ENCODE assay signal across 1 cellular context in the genomic region with DNA sequence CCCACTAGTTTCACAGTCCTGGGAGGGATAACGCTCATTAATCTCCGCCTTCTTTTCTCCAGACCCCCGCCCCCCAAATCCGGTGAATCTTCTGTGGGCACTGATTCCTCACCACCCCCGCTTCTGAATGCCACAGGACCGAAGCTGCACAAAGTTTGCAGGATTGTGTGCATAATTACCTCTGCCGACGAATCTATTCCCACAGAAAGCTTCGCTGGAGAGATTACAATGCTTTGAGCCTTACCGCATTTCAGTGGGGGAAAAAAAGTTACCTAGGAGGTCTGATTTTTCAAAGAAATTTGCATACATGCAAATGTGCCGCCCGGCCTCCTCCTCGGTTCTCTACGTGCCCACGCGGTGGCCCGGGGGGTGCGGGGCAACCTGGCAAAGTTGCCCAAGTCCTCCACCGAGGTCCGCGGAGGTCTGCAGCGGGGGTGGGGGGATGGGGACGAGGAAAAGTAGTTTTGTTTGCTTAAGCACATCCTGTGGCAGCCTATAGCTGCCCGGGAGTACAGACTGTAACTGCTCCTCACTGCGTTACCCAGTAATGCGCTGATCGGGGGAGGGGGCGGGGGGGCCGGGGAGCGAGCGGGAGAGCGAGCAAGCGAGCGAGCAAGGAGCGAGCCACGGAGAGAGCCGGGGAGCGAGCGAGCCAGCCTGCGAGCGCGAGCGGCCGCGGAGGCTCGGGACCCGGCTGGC.
TF ChIP-seq lines count a peak whose summit lies in the region.

No MANE protein-coding gene starts in this region.

TF ChIP-seq in HepG2, 621 proteins besides CTCF, POLR2A, EP300 and RAD21 (continued from another document and continues in another):
- TF ChIP-seq UBTF (CRISPR knock-in tag; IDR thresholded peaks at IDR 0.05) (no peak; the same call in 1 of the 2 replicates), ZKSCAN5 (CRISPR knock-in tag; IDR thresholded peaks at IDR 0.05) (no peak), KDM5A (IDR thresholded peaks at IDR 0.05; ENCODE audit: borderline replicate concordance, low read length) (peak; percentile 60; the same call in 1 of the 2 replicates), ZNF331 (CRISPR knock-in tag; IDR thresholded peaks at IDR 0.05) (0 out of 2 replicates have a peak, but pooled peaks have one; percentile 18), EEA1 (CRISPR knock-in tag; IDR thresholded peaks at IDR 0.05; ENCODE audit: borderline replicate concordance) (no peak), ZBTB20 (CRISPR knock-in tag; IDR thresholded peaks at IDR 0.05; ENCODE audit: borderline replicate concordance, low read depth) (no peak; the same call in 1 of the 2 replicates), MXD3 (CRISPR knock-in tag; IDR thresholded peaks at IDR 0.05) (no peak), ZNF747 (CRISPR knock-in tag; IDR thresholded peaks at IDR 0.05; ENCODE audit: borderline replicate concordance) (no peak), HDAC1 (CRISPR knock-in tag; IDR thresholded peaks at IDR 0.05) (peak; percentile 57), ZNF3 (CRISPR knock-in tag; IDR thresholded peaks at IDR 0.05) (no peak), WIZ (CRISPR knock-in tag; IDR thresholded peaks at IDR 0.05) (no peak), ZNF503 (CRISPR knock-in tag; IDR thresholded peaks at IDR 0.05) (no peak), ZMAT3 (CRISPR knock-in tag; conservative IDR thresholded peaks at IDR 0.05) (peak; percentile 72; the same call in 1 of the 2 replicates), ZNF33B (CRISPR knock-in tag; IDR thresholded peaks at IDR 0.05) (no peak), NKX3-1 (CRISPR knock-in tag; IDR thresholded peaks at IDR 0.05) (no peak), SIN3B (IDR thresholded peaks at IDR 0.05; ENCODE audit: low read length) (no peak), ADNP (CRISPR knock-in tag; IDR thresholded peaks at IDR 0.05) (no peak), TAF15 (IDR thresholded peaks at IDR 0.05; ENCODE audit: low read depth, low read length, poor library complexity, severe bottlenecking) (peak; percentile 55), POLR2AphosphoS5 (IDR thresholded peaks at IDR 0.05; ENCODE audit: low read depth, low read length) (no peak; the same call in 1 of the 2 replicates), ZNF224 (CRISPR knock-in tag; IDR thresholded peaks at IDR 0.05) (no peak), TAF1 (CRISPR knock-in tag; IDR thresholded peaks at IDR 0.05) (peak; percentile 38; the same call in 1 of the 2 replicates), ONECUT2 (CRISPR knock-in tag; IDR thresholded peaks at IDR 0.05) (no peak), ZNF773 (CRISPR knock-in tag; IDR thresholded peaks at IDR 0.05; ENCODE audit: borderline replicate concordance) (no peak), ZNF644 (CRISPR knock-in tag; IDR thresholded peaks at IDR 0.05; ENCODE audit: low read depth) (no peak), SMARCC2 (IDR thresholded peaks at IDR 0.05) (no peak), ELF3 (CRISPR knock-in tag; IDR thresholded peaks at IDR 0.05) (no peak), ZNF569 (CRISPR knock-in tag; IDR thresholded peaks at IDR 0.05; ENCODE audit: borderline replicate concordance) (no peak), SP2 (CRISPR knock-in tag; IDR thresholded peaks at IDR 0.05) (0 out of 2 replicates have a peak, but pooled peaks have one; percentile 8), MIER3 (CRISPR knock-in tag; IDR thresholded peaks at IDR 0.05; ENCODE audit: borderline replicate concordance) (no peak)
- TF ChIP-seq, protein P1, sequence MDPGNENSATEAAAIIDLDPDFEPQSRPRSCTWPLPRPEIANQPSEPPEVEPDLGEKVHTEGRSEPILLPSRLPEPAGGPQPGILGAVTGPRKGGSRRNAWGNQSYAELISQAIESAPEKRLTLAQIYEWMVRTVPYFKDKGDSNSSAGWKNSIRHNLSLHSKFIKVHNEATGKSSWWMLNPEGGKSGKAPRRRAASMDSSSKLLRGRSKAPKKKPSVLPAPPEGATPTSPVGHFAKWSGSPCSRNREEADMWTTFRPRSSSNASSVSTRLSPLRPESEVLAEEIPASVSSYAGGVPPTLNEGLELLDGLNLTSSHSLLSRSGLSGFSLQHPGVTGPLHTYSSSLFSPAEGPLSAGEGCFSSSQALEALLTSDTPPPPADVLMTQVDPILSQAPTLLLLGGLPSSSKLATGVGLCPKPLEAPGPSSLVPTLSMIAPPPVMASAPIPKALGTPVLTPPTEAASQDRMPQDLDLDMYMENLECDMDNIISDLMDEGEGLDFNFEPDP (CRISPR knock-in tag; conservative IDR thresholded peaks at IDR 0.05): no peak
- TF ChIP-seq, protein P2, sequence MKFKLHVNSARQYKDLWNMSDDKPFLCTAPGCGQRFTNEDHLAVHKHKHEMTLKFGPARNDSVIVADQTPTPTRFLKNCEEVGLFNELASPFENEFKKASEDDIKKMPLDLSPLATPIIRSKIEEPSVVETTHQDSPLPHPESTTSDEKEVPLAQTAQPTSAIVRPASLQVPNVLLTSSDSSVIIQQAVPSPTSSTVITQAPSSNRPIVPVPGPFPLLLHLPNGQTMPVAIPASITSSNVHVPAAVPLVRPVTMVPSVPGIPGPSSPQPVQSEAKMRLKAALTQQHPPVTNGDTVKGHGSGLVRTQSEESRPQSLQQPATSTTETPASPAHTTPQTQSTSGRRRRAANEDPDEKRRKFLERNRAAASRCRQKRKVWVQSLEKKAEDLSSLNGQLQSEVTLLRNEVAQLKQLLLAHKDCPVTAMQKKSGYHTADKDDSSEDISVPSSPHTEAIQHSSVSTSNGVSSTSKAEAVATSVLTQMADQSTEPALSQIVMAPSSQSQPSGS (CRISPR knock-in tag; IDR thresholded peaks at IDR 0.05): no peak
- TF ChIP-seq, protein P3, sequence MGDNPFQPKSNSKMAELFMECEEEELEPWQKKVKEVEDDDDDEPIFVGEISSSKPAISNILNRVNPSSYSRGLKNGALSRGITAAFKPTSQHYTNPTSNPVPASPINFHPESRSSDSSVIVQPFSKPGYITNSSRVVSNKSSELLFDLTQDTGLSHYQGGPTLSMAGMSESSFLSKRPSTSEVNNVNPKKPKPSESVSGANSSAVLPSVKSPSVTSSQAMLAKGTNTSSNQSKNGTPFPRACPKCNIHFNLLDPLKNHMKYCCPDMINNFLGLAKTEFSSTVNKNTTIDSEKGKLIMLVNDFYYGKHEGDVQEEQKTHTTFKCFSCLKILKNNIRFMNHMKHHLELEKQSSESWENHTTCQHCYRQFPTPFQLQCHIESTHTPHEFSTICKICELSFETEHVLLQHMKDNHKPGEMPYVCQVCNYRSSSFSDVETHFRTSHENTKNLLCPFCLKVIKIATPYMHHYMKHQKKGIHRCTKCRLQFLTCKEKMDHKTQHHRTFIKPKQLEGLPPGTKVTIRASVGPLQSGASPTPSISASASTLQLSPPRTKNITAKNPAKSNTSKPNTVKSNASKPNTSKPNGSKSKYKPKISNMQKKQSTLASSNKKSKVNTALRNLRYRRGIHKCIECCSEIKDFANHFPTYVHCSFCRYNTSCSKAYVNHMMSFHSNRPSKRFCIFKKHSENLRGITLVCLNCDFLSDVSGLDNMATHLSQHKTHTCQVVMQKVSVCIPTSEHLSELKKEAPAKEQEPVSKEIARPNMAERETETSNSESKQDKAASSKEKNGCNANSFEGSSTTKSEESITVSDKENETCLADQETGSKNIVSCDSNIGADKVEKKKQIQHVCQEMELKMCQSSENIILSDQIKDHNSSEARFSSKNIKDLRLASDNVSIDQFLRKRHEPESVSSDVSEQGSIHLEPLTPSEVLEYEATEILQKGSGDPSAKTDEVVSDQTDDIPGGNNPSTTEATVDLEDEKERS (CRISPR knock-in tag; IDR thresholded peaks at IDR 0.05): no peak
- TF ChIP-seq, protein P4, sequence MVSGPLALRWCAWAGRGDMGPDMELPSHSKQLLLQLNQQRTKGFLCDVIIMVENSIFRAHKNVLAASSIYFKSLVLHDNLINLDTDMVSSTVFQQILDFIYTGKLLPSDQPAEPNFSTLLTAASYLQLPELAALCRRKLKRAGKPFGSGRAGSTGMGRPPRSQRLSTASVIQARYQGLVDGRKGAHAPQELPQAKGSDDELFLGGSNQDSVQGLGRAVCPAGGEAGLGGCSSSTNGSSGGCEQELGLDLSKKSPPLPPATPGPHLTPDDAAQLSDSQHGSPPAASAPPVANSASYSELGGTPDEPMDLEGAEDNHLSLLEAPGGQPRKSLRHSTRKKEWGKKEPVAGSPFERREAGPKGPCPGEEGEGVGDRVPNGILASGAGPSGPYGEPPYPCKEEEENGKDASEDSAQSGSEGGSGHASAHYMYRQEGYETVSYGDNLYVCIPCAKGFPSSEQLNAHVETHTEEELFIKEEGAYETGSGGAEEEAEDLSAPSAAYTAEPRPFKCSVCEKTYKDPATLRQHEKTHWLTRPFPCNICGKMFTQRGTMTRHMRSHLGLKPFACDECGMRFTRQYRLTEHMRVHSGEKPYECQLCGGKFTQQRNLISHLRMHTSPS (CRISPR knock-in tag; IDR thresholded peaks at IDR 0.05; ENCODE audit: low read depth): peak; percentile 66
- TF ChIP-seq, protein P5, sequence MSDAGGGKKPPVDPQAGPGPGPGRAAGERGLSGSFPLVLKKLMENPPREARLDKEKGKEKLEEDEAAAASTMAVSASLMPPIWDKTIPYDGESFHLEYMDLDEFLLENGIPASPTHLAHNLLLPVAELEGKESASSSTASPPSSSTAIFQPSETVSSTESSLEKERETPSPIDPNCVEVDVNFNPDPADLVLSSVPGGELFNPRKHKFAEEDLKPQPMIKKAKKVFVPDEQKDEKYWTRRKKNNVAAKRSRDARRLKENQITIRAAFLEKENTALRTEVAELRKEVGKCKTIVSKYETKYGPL (CRISPR knock-in tag; IDR thresholded peaks at IDR 0.05): no peak
- TF ChIP-seq, protein P6, sequence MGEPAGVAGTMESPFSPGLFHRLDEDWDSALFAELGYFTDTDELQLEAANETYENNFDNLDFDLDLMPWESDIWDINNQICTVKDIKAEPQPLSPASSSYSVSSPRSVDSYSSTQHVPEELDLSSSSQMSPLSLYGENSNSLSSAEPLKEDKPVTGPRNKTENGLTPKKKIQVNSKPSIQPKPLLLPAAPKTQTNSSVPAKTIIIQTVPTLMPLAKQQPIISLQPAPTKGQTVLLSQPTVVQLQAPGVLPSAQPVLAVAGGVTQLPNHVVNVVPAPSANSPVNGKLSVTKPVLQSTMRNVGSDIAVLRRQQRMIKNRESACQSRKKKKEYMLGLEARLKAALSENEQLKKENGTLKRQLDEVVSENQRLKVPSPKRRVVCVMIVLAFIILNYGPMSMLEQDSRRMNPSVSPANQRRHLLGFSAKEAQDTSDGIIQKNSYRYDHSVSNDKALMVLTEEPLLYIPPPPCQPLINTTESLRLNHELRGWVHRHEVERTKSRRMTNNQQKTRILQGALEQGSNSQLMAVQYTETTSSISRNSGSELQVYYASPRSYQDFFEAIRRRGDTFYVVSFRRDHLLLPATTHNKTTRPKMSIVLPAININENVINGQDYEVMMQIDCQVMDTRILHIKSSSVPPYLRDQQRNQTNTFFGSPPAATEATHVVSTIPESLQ (CRISPR knock-in tag; conservative IDR thresholded peaks at IDR 0.05): no peak
